In the genomic region with DNA sequence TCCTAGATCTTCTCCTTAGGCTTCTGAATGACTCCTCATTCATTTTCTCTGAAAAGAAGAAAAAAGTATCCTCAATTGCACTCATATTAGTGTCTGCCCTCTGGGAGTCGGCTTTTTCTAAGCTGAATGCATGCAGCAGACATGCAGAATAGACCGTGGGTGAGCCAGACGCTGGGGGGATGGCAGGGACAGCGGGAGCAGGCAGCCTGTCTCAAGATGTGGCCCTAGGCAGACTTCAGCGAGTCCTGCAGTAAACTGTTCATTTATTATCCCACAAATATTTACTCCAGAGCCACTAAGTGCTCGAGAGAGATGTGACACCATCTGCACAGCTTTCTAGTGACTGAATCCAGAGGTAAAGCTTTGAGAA, we compare ENCODE assay signal across 16 cellular contexts.
A peak's percentile ranks its signal among the peaks of the same experiment; 100 is the strongest.
DNase-seq lines count a peak whose midpoint lies in the region; ATAC-seq and TF ChIP-seq lines count a peak whose summit lies in the region.
"Had no signal": no experiment of that assay in that cellular context is flagged by ENCODE, and none has a peak within 500 bp of the region (broad histone marks: within the 10 kb centered on the region; RNA-seq: fewer than 3 reads in every experiment).

No MANE protein-coding gene starts in this region.

- H3K4me3 ChIP-seq in BLaER1 treated with 17β-estradiol and CSF1 and Interleukin-3, amounts not matched to agents 10 nM and 100 nM = no peak overlapping the region
- H3K4me3 ChIP-seq in neuron (ENCODE audit: low read length) = peak overlapping the region; percentile 38
- H3K4me3 ChIP-seq: breast epithelium had no signal

- no peaks in the 10 kb centered on the region for H3K9me3 ChIP-seq in BLaER1 treated with 17β-estradiol and CSF1 and Interleukin-3, amounts not matched to agents 10 nM and 100 nM (replicated peaks in 1 of 11)
- H3K9me3 ChIP-seq in neuron (ENCODE audit: low read length) = no peaks in the 10 kb centered on the region
- H3K9me3 ChIP-seq: breast epithelium had no signal

- H4K20me1 ChIP-seq in BLaER1 treated with 17β-estradiol and CSF1 and Interleukin-3, amounts not matched to agents 10 nM and 100 nM = no peaks in the 10 kb centered on the region

- peak overlapping the region; percentile 46 for H3K4me3 Mint-ChIP-seq in chondrocyte (ENCODE audit: unreplicated experiment)
- H3K4me3 Mint-ChIP-seq in activated T-cell treated with anti-CD3 and anti-CD28 coated beads, Interleukin-2, amount 50 U/mL, for 24 hours = no peak overlapping the region
- H3K4me3 Mint-ChIP-seq: activated CD4-positive, alpha-beta T cell treated with anti-CD3 and anti-CD28 coated beads, Interleukin-2, amount 10 ng/mL, durations not matched to agents 7 days and 5 days; CD4-positive, alpha-beta memory T cell had no signal

- no peak for TF ChIP-seq CTCF in chondrocyte (IDR thresholded peaks at IDR 0.05)

- H3K4me1 Mint-ChIP-seq in chondrocyte (ENCODE audit: low read depth) = peaks cover 58% of the 10 kb centered on the region
- peaks cover 1% of the 10 kb centered on the region for H3K4me1 Mint-ChIP-seq in activated T-cell treated with anti-CD3 and anti-CD28 coated beads, Interleukin-2, amount 50 U/mL, for 24 hours (ENCODE audit: low read depth)
- H3K4me1 Mint-ChIP-seq: activated CD4-positive, alpha-beta T cell treated with anti-CD3 and anti-CD28 coated beads, Interleukin-2, amount 10 ng/mL, durations not matched to agents 7 days and 5 days had no signal

- ATAC-seq in HG02571 (IDR thresholded peaks at IDR 0.05; ENCODE audit: unreplicated experiment) = no peak

- peaks cover 10% of the 10 kb centered on the region for H3K9me3 Mint-ChIP-seq in chondrocyte (ENCODE audit: low read depth)
- no peaks in the 10 kb centered on the region for H3K9me3 Mint-ChIP-seq in activated T-cell treated with anti-CD3 and anti-CD28 coated beads, Interleukin-2, amount 50 U/mL, for 24 hours
- H3K9me3 Mint-ChIP-seq: activated CD4-positive, alpha-beta T cell treated with anti-CD3 and anti-CD28 coated beads, Interleukin-2, amount 10 ng/mL, durations not matched to agents 7 days and 5 days; activated T-helper 2 cell treated with anti-CD3 and anti-CD28 coated beads, Interferon-gamma antibody, Interleukin-2, Interleukin-4, amounts not matched to agents 10 μg/mL and 5 μg/mL and 100 μg/mL, durations not matched to agents 14 hours and 24 hours and 36 hours; CD4-positive, alpha-beta memory T cell had no signal

- H3K27me3 ChIP-seq in BLaER1 treated with 17β-estradiol and CSF1 and Interleukin-3, amounts not matched to agents 10 nM and 100 nM = no peaks in the 10 kb centered on the region
- no peaks in the 10 kb centered on the region for H3K27me3 ChIP-seq in neuron (ENCODE audit: insufficient read depth, low read length)
- H3K27me3 ChIP-seq: breast epithelium had no signal

- H3K27me3 Mint-ChIP-seq in chondrocyte (ENCODE audit: low read depth) = no peaks in the 10 kb centered on the region
- H3K27me3 Mint-ChIP-seq in activated T-cell treated with anti-CD3 and anti-CD28 coated beads, Interleukin-2, amount 50 U/mL, for 24 hours = peaks cover 47% of the 10 kb centered on the region

- H3K4me1 ChIP-seq in BLaER1 treated with 17β-estradiol and CSF1 and Interleukin-3, amounts not matched to agents 10 nM and 100 nM = peaks cover 26 to 61% (median 45%) of the 10 kb centered on the region in 10 experiments
- peaks cover 13% of the 10 kb centered on the region for H3K4me1 ChIP-seq in neuron (ENCODE audit: insufficient read depth, low read length)
- H3K4me1 ChIP-seq: breast epithelium, parathyroid adenoma had no signal

- no peaks in the 10 kb centered on the region for H3K36me3 Mint-ChIP-seq in chondrocyte (ENCODE audit: low read depth)
- H3K36me3 Mint-ChIP-seq in activated T-cell treated with anti-CD3 and anti-CD28 coated beads, Interleukin-2, amount 50 U/mL, for 24 hours (ENCODE audit: low read depth) = no peaks in the 10 kb centered on the region
- H3K36me3 Mint-ChIP-seq: CD4-positive, alpha-beta memory T cell had no signal

- H3K9ac ChIP-seq in BLaER1 treated with 17β-estradiol and CSF1 and Interleukin-3, amounts not matched to agents 10 nM and 100 nM = peak overlapping the region in 6 of 11 experiments; percentile 7 to 65 (median 49); a peak in 10 of 22 replicates
- H3K9ac ChIP-seq: parathyroid adenoma had no signal

- H2AFZ ChIP-seq in neuron (ENCODE audit: low read depth, low read length) = peak overlapping the region; percentile 69
- H2AFZ ChIP-seq: parathyroid adenoma had no signal

- peak overlapping the region; percentile 93 for H3K27ac Mint-ChIP-seq in chondrocyte (ENCODE audit: unreplicated experiment)
- H3K27ac Mint-ChIP-seq in activated T-cell treated with anti-CD3 and anti-CD28 coated beads, Interleukin-2, amount 50 U/mL, for 24 hours = no peak overlapping the region
- H3K27ac Mint-ChIP-seq: activated CD4-positive, alpha-beta T cell treated with anti-CD3 and anti-CD28 coated beads, Interleukin-2, amount 10 ng/mL, durations not matched to agents 7 days and 5 days; activated T-helper 2 cell treated with anti-CD3 and anti-CD28 coated beads, Interferon-gamma antibody, Interleukin-2, Interleukin-4, amounts not matched to agents 10 μg/mL and 5 μg/mL and 100 μg/mL, durations not matched to agents 14 hours and 24 hours and 36 hours; CD4-positive, alpha-beta memory T cell had no signal

- H3K36me3 ChIP-seq in BLaER1 treated with 17β-estradiol and CSF1 and Interleukin-3, amounts not matched to agents 10 nM and 100 nM = no peaks in the 10 kb centered on the region
- no peaks in the 10 kb centered on the region for H3K36me3 ChIP-seq in neuron (ENCODE audit: insufficient read depth, low read length)
- H3K36me3 ChIP-seq: breast epithelium had no signal

- DNase-seq in HuH-7.5 (ENCODE audit: low spot score) = peak; percentile 47
- no peak for DNase-seq in chondrocyte (ENCODE audit: low spot score)
- DNase-seq in activated T-cell treated with anti-CD3 and anti-CD28 coated beads, Interleukin-2, amount 50 U/mL, for 24 hours = no peak
- DNase-seq in superior temporal gyrus (ENCODE audit: extremely low spot score) = no peak
- DNase-seq in activated T-cell treated with anti-CD3 and anti-CD28 coated beads, Interleukin-2, amount 50 U/mL, for 1 hour = no peak
- DNase-seq: activated CD4-positive, alpha-beta T cell treated with anti-CD3 and anti-CD28 coated beads, Interleukin-2, amount 10 ng/mL, durations not matched to agents 7 days and 5 days; CD4-positive, alpha-beta memory T cell; KG1; NCI-H1436 treated with DMSO at 0.1 percent for 48 hours; T-helper 1 cell had no signal

- H3K4me2 ChIP-seq in BLaER1 treated with 17β-estradiol and CSF1 and Interleukin-3, amounts not matched to agents 10 nM and 100 nM = peak overlapping the region in 9 of 11 experiments; percentile 24 to 69 (median 57); a peak in 17 of 22 replicates

- peak overlapping the region in 9 of 11 experiments; percentile 14 to 72 (median 60); a peak in 16 of 22 replicates for H3K27ac ChIP-seq in BLaER1 treated with 17β-estradiol and CSF1 and Interleukin-3, amounts not matched to agents 10 nM and 100 nM
- H3K27ac ChIP-seq: breast epithelium, parathyroid adenoma had no signal
